1 cellular context compared by ENCODE assay signal in the genomic region with DNA sequence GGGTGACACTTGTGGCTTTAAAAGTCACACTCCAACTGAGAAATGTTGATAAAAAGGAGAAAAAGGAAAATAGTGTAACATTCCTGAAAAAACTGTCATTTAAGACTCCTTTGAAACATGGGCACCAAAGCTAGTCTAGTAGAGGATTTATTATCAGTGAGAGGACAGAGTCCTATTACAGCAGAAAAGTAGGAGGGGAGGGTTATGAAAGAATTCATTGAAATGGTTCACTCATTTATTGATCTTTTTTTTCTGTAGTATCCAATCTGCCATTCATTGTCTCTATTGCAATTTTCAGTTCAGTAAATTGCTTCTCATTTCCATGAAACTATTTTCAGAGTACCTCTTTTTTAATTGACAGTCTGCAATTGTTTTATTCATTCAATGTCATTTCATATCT.
A peak's percentile ranks its signal among the peaks of the same experiment; 100 is the strongest.
TF ChIP-seq lines count a peak whose summit lies in the region.

No MANE protein-coding gene starts in this region.

TF ChIP-seq in HEK293, 187 proteins besides CTCF, POLR2A, EP300 and RAD21 (continued from another document):
- TF ChIP-seq, protein P1, sequence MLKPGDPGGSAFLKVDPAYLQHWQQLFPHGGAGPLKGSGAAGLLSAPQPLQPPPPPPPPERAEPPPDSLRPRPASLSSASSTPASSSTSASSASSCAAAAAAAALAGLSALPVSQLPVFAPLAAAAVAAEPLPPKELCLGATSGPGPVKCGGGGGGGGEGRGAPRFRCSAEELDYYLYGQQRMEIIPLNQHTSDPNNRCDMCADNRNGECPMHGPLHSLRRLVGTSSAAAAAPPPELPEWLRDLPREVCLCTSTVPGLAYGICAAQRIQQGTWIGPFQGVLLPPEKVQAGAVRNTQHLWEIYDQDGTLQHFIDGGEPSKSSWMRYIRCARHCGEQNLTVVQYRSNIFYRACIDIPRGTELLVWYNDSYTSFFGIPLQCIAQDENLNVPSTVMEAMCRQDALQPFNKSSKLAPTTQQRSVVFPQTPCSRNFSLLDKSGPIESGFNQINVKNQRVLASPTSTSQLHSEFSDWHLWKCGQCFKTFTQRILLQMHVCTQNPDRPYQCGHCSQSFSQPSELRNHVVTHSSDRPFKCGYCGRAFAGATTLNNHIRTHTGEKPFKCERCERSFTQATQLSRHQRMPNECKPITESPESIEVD (tag by site-specific recombination; IDR thresholded peaks at IDR 0.05), result 0 out of 2 replicates have a peak, but pooled peaks have one; percentile 17
